ENCODE assay signal across 8 cellular contexts in the genomic region with DNA sequence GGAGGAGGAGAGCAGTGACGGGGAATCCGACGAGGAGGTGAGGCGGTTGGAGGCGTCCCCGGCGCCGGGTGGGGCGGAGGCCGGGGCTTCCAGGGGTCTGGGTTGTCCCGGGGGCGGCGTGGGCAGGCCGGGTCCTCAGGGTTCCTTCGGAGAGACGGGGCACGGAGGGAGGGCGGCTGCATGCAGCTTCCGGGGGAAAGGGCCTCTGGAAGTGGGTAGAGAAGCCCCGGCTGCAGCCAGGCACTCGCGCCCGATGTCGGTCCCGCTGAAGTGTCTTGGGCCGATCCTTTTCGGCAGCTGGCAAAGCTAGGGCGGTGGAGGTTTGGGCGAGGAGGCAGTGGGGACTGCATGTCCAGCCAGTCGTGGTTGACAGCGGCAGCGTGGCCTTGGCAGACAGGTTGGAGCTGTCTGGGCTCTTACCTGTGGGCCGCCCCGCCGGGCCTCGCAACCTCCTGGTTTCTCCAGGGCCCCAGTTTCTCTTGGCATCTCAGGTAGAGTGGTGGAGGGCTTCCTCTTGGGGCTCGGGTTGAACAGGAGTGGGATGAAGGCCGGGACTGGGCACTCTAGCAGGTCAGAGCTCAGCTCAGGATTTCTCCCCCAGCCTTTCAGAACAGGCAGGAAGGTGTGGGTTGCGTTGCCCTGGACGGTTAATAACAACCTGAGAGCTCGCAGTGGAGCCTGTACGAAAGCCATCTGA. TPM values are rescaled to one million over a fixed set of nuclear protein-coding genes. Genes with fewer than 3 reads are reported as not detected.
DNase-seq lines count a peak whose midpoint lies in the region; ATAC-seq and TF ChIP-seq lines count a peak whose summit lies in the region.

No MANE protein-coding gene starts in this region.

- H3K4me3 ChIP-seq in AG04450 (ENCODE audit: low read depth, low read length) (peak overlapping the region; percentile 90), PC-3 (ENCODE audit: low read length) (peak overlapping the region; percentile 95), hepatocyte (peak overlapping the region; percentile 96), skeletal muscle satellite cell (ENCODE audit: low read length) (peak overlapping the region; percentile 99)

- DNase-seq in AG04450 (ENCODE audit: low read depth, low spot score) (no peak), GM19240 (ENCODE audit: insufficient read length, low spot score) (peak; percentile 60), PC-3 (peak; percentile 9), hepatocyte (ENCODE audit: low spot score) (peak; percentile 52)
- DNase-seq in activated naive CD8-positive, alpha-beta T cell treated with anti-CD3 and anti-CD28 coated beads, Interleukin-2, amount 10 ng/mL, durations not matched to agents 7 days and 5 days: peak; percentile 75

- H3K9ac ChIP-seq in PC-3 (ENCODE audit: low read length) (peak overlapping the region; percentile 87), skeletal muscle satellite cell (ENCODE audit: low read depth, low read length) (peak overlapping the region; percentile 91)

- H3K9me2 ChIP-seq in PC-3 (replicated peaks; ENCODE audit: low read length) (no peaks in the 10 kb centered on the region), hepatocyte (replicated peaks; ENCODE audit: insufficient read depth) (no peaks in the 10 kb centered on the region)

- no peaks in the 10 kb centered on the region; the same call in 1 of the 2 replicates for H3K36me3 ChIP-seq in PC-3 (ENCODE audit: low read depth, low read length)
- no peaks in the 10 kb centered on the region for H3K36me3 ChIP-seq in hepatocyte (replicated peaks; ENCODE audit: insufficient read depth, low read depth)
- H3K36me3 ChIP-seq in skeletal muscle satellite cell (ENCODE audit: insufficient read depth, low read length): peaks cover 30% of the 10 kb centered on the region

- H4K20me1 ChIP-seq in PC-3 (ENCODE audit: low read length): 0 out of 2 replicates have a peak, but pooled peaks cover 3% of the 10 kb centered on the region
- peaks cover 25% of the 10 kb centered on the region for H4K20me1 ChIP-seq in hepatocyte (ENCODE audit: insufficient read depth, poor library complexity, severe bottlenecking)

- peak overlapping the region; percentile 97 for H3K4me3 Mint-ChIP-seq in activated naive CD8-positive, alpha-beta T cell treated with anti-CD3 and anti-CD28 coated beads, Interleukin-2, amount 10 ng/mL, durations not matched to agents 7 days and 5 days

- no peaks in the 10 kb centered on the region for H3K27me3 Mint-ChIP-seq in activated naive CD8-positive, alpha-beta T cell treated with anti-CD3 and anti-CD28 coated beads, Interleukin-2, amount 10 ng/mL, durations not matched to agents 7 days and 5 days

- H3K79me2 ChIP-seq in PC-3 (ENCODE audit: low read length): peaks cover 33% of the 10 kb centered on the region
- H3K79me2 ChIP-seq in hepatocyte: peaks cover 49% of the 10 kb centered on the region

- H3K4me1 Mint-ChIP-seq in activated naive CD8-positive, alpha-beta T cell treated with anti-CD3 and anti-CD28 coated beads, Interleukin-2, amount 10 ng/mL, durations not matched to agents 7 days and 5 days: peaks cover 37% of the 10 kb centered on the region

- H3K9me3 ChIP-seq in AG04450 (ENCODE audit: control insufficient read depth, insufficient read depth, low read length) (no peaks in the 10 kb centered on the region; the same call in 1 of the 2 replicates), PC-3 (ENCODE audit: low read length) (no peaks in the 10 kb centered on the region), hepatocyte (ENCODE audit: low read depth) (no peaks in the 10 kb centered on the region), skeletal muscle satellite cell (replicated peaks; ENCODE audit: low read length) (no peaks in the 10 kb centered on the region)

- intact Hi-C loops in PC-3 (cut with micrococcal nuclease): loop anchor here (5.0 to 10.0 kb wide), 2 partner anchors 171 to 216 kb away; a partner anchor contains a TSS

- H3K4me1 ChIP-seq in PC-3 (ENCODE audit: insufficient read depth, low read length): peaks cover 20% of the 10 kb centered on the region; the same call in 1 of the 2 replicates
- peaks cover 15% of the 10 kb centered on the region for H3K4me1 ChIP-seq in hepatocyte (ENCODE audit: insufficient read depth)
- H3K4me1 ChIP-seq in skeletal muscle satellite cell (ENCODE audit: control insufficient read depth, insufficient read depth, low read length): peaks cover 23% of the 10 kb centered on the region

- CTCF ChIA-PET in AG04450 (lab: Charles Lee) (interaction anchor here (0.6 kb wide), 1 partner anchor 26 kb away, joined by 3 read pairs; no protein-coding TSS in a partner anchor), PC-3 (lab: Charles Lee) (no interaction called here)

- H3K36me3 Mint-ChIP-seq in activated naive CD8-positive, alpha-beta T cell treated with anti-CD3 and anti-CD28 coated beads, Interleukin-2, amount 10 ng/mL, durations not matched to agents 7 days and 5 days: peaks cover 18% of the 10 kb centered on the region

- WGBS in hepatocyte (ENCODE audit: low lambda C conversion rate, missing lambda C conversion rate): 4% methylated on average over 23 of the region's 42 CpGs

- H3K4me2 ChIP-seq in PC-3 (ENCODE audit: low read length) (peak overlapping the region; percentile 98), hepatocyte (peak overlapping the region; percentile 87), skeletal muscle satellite cell (ENCODE audit: low read length) (peak overlapping the region; percentile 87)

- peak overlapping the region; percentile 51; the same call in 1 of the 2 replicates for H2AFZ ChIP-seq in PC-3 (ENCODE audit: low read length)
- no peak overlapping the region for H2AFZ ChIP-seq in hepatocyte

- no peaks in the 10 kb centered on the region for H3K9me3 Mint-ChIP-seq in activated naive CD8-positive, alpha-beta T cell treated with anti-CD3 and anti-CD28 coated beads, Interleukin-2, amount 10 ng/mL, durations not matched to agents 7 days and 5 days

- H3K27ac Mint-ChIP-seq in activated naive CD8-positive, alpha-beta T cell treated with anti-CD3 and anti-CD28 coated beads, Interleukin-2, amount 10 ng/mL, durations not matched to agents 7 days and 5 days: peak overlapping the region; percentile 92

- H3K27ac ChIP-seq in AG04450 (ENCODE audit: low read depth, low read length) (peak overlapping the region; percentile 21), PC-3 (ENCODE audit: low read length) (0 out of 2 replicates have a peak overlapping the region, but pooled peaks have one; percentile 1), hepatocyte (peak overlapping the region; percentile 85)

- no peaks in the 10 kb centered on the region for H3F3A ChIP-seq in PC-3 (ENCODE audit: low read length, unreplicated experiment)

- no peak for ATAC-seq in PC-3
- ATAC-seq in activated naive CD8-positive, alpha-beta T cell treated with anti-CD3 and anti-CD28 coated beads, Interleukin-2, amount 10 ng/mL, durations not matched to agents 7 days and 5 days (ENCODE audit: low read depth): peak; percentile 1
- no peak for ATAC-seq in GM19395 (IDR thresholded peaks at IDR 0.05; ENCODE audit: unreplicated experiment)
- no peak for ATAC-seq in GM19463 (IDR thresholded peaks at IDR 0.05; ENCODE audit: unreplicated experiment)

- H3K27me3 ChIP-seq in AG04450 (ENCODE audit: control insufficient read depth, insufficient read depth, low read length) (no peaks in the 10 kb centered on the region), PC-3 (ENCODE audit: low read length) (no peaks in the 10 kb centered on the region), hepatocyte (no peaks in the 10 kb centered on the region), skeletal muscle satellite cell (ENCODE audit: control insufficient read depth, insufficient read depth, low read length) (no peaks in the 10 kb centered on the region)

- TF ChIP-seq CTCF in AG04450 (IDR thresholded peaks at IDR 0.05; ENCODE audit: low read depth, low read length) (no peak), PC-3 (conservative IDR thresholded peaks at IDR 0.05; ENCODE audit: low read depth, low read length) (no peak), hepatocyte (IDR thresholded peaks at IDR 0.05; ENCODE audit: poor library complexity) (no peak)

- no TSS peak for BruUV-seq in PC-3 (replicated peaks; lab: Mats Ljungman, UMichigan)

- POLR2A ChIA-PET in AG04450 (lab: Yijun Ruan, JAX): interaction anchor here (1.2 kb wide), 1 partner anchor 22 kb away, joined by 8 read pairs; no protein-coding TSS in a partner anchor
- POLR2A ChIA-PET in PC-3 (lab: Charles Lee; ENCODE audit: unreplicated experiment): interaction anchor here (0.5 kb wide), 1 partner anchor 64 kb away, joined by 13 read pairs; no protein-coding TSS in a partner anchor
- POLR2A ChIA-PET in activated naive CD8-positive, alpha-beta T cell treated with anti-CD3 and anti-CD28 coated beads, Interleukin-2, amount 10 ng/mL, durations not matched to agents 7 days and 5 days (lab: Charles Lee): interaction anchor here (0.5 to 3.3 kb wide), 19 partner anchors 9 to 510 kb away, joined by 3 to 32 read pairs (median 5); a partner anchor contains a TSS

RNA-seq across cellular contexts. Expression of a gene that starts 0.7 kb away (rescaled TPM):
- polyA plus RNA-seq in AG04450 (2011; rRNA removed) (6.1 and 8.7 TPM in 2 replicates), hepatocyte (9.3 and 10.7 TPM in 2 replicates)
- polyA minus RNA-seq in AG04450 (2011; rRNA and poly(A)+ RNA removed): 13.9 and 18.6 TPM in 2 replicates
- total RNA-seq in PC-3 (2014; rRNA removed) (10.8 and 23.4 TPM in 2 replicates), hepatocyte (6.9 and 12.8 TPM in 2 replicates)
- 10 to 100 TPM; 74.6 to 75.9 TPM for total RNA-seq in activated naive CD8-positive, alpha-beta T cell treated with anti-CD3 and anti-CD28 coated beads, Interleukin-2, amount 10 ng/mL, durations not matched to agents 7 days and 5 days
- total RNA-seq in skeletal muscle satellite cell (2012; rRNA removed): 4.8 and 6.1 TPM in 2 replicates

RNA-seq across cellular contexts. Expression of a gene that starts 14.1 kb away (rescaled TPM):
- polyA plus RNA-seq in AG04450 (2011; rRNA removed) (not detected in 2 replicates), hepatocyte (0.11 and 0.80 TPM in 2 replicates)
- polyA minus RNA-seq in AG04450 (2011; rRNA and poly(A)+ RNA removed): not detected in 2 replicates
- total RNA-seq in PC-3 (2014; rRNA removed) (not detected in 2 replicates), hepatocyte (not detected in 2 replicates)
- 10 to 100 TPM; 24.5 to 33.6 TPM for total RNA-seq in activated naive CD8-positive, alpha-beta T cell treated with anti-CD3 and anti-CD28 coated beads, Interleukin-2, amount 10 ng/mL, durations not matched to agents 7 days and 5 days
- total RNA-seq in skeletal muscle satellite cell (2012; rRNA removed): not detected in 2 replicates

RNA-seq across cellular contexts. Expression of a gene that starts 23.8 kb away (rescaled TPM):
- polyA plus RNA-seq in AG04450 (2011; rRNA removed) (1.3 and 2.0 TPM in 2 replicates), hepatocyte (4.5 and 4.6 TPM in 2 replicates)
- 2.0 TPM in 1 of 2 replicates, not detected in the other for polyA minus RNA-seq in AG04450 (2011; rRNA and poly(A)+ RNA removed)
- total RNA-seq in PC-3 (2014; rRNA removed) (0.81 and 9.3 TPM in 2 replicates), hepatocyte (3.6 and 5.6 TPM in 2 replicates)
- total RNA-seq in activated naive CD8-positive, alpha-beta T cell treated with anti-CD3 and anti-CD28 coated beads, Interleukin-2, amount 10 ng/mL, durations not matched to agents 7 days and 5 days: 10 to 100 TPM; 63.0 to 63.4 TPM
- 0.51 and 0.66 TPM in 2 replicates for total RNA-seq in skeletal muscle satellite cell (2012; rRNA removed)

RNA-seq across cellular contexts. Expression of a gene that starts 26.7 kb away (rescaled TPM):
- polyA plus RNA-seq in AG04450 (2011; rRNA removed): 10.2 and 11.8 TPM in 2 replicates
- polyA minus RNA-seq in AG04450 (2011; rRNA and poly(A)+ RNA removed): 9.7 and 9.9 TPM in 2 replicates
- total RNA-seq in PC-3 (2014; rRNA removed): 7.8 and 16.4 TPM in 2 replicates
- 10 to 100 TPM; 31.9 to 33.1 TPM for total RNA-seq in activated naive CD8-positive, alpha-beta T cell treated with anti-CD3 and anti-CD28 coated beads, Interleukin-2, amount 10 ng/mL, durations not matched to agents 7 days and 5 days
- 11.4 and 27.4 TPM in 2 replicates for total RNA-seq in hepatocyte
- 60.7 and 76.0 TPM in 2 replicates for polyA plus RNA-seq in hepatocyte
- 2.4 and 9.1 TPM in 2 replicates for total RNA-seq in skeletal muscle satellite cell (2012; rRNA removed)

RNA-seq across cellular contexts. Expression of a gene that starts 27.0 kb away (rescaled TPM):
- 41.0 and 52.7 TPM in 2 replicates for polyA plus RNA-seq in AG04450 (2011; rRNA removed)
- 23.2 and 25.2 TPM in 2 replicates for polyA minus RNA-seq in AG04450 (2011; rRNA and poly(A)+ RNA removed)
- 34.3 and 42.9 TPM in 2 replicates for total RNA-seq in PC-3 (2014; rRNA removed)
- total RNA-seq in activated naive CD8-positive, alpha-beta T cell treated with anti-CD3 and anti-CD28 coated beads, Interleukin-2, amount 10 ng/mL, durations not matched to agents 7 days and 5 days: 10 to 100 TPM; 35.7 to 36.3 TPM
- 24.8 and 39.1 TPM in 2 replicates for total RNA-seq in hepatocyte
- 106 and 127 TPM in 2 replicates for polyA plus RNA-seq in hepatocyte
- total RNA-seq in skeletal muscle satellite cell (2012; rRNA removed): 9.9 and 19.4 TPM in 2 replicates

Comparison
In these comparisons a context has a peak if more than half of its experiments do, and no peak if none do; other contexts are left out.
1. H3K27ac ChIP-seq: peak in every context shown above with its lines; median percentile 85 in hepatocyte; 21 in AG04450; 1 in PC-3.
2. RNA of a gene that starts 14.1 kb away (total RNA-seq): 24.5 to 33.6 TPM in activated naive CD8-positive, alpha-beta T cell treated with anti-CD3 and anti-CD28 coated beads, Interleukin-2, amount 10 ng/mL, durations not matched to agents 7 days and 5 days; not detected in PC-3 and not detected in hepatocyte; every median in the first group is over 10 times any median in the second.
3. Peak in every context shown above with its lines, with median percentiles within 50 percentile points of each other: H3K4me3 ChIP-seq and H3K4me2 ChIP-seq.